In genomic region chr10:71688256-71688655, GRCh38 we compare ENCODE assay signal across 20 cellular contexts. TPM values are rescaled to one million over a fixed set of nuclear protein-coding genes. Genes with fewer than 3 reads are reported as not detected.
A peak's percentile ranks its signal among the peaks of the same experiment; 100 is the strongest.
DNase-seq lines count a peak whose midpoint lies in the region; ATAC-seq and TF ChIP-seq lines count a peak whose summit lies in the region.
"Had no signal": no experiment of that assay in that cellular context is flagged by ENCODE, and none has a peak within 500 bp of the region (broad histone marks: within the 10 kb centered on the region; RNA-seq: fewer than 3 reads in every experiment).

No MANE protein-coding gene starts in this region.

- no peak overlapping the region for H3K4me2 ChIP-seq in SK-N-SH

- TF ChIP-seq RAD21 in SK-N-SH (IDR thresholded peaks at IDR 0.05; ENCODE audit: low read length): no peak

- TF ChIP-seq EP300 in SK-N-SH (IDR thresholded peaks at IDR 0.05; ENCODE audit: borderline replicate concordance in 1 of 2, low read depth in 1 of 2, low read length in 1 of 2): no peak

- H3K9me3 ChIP-seq in SK-N-SH: no peaks in the 10 kb centered on the region
- H3K9me3 ChIP-seq: ovary, thoracic aorta had no signal

- CTCF ChIA-PET in activated CD8-positive, alpha-beta T cell treated with anti-CD3 and anti-CD28 coated beads for 36 hours (lab: Charles Lee): no interaction called here
- CTCF ChIA-PET in SK-N-SH (lab: Yijun Ruan, JAX): interaction anchor here (1.3 to 7.0 kb wide), 2 partner anchors 9 to 79 kb away, joined by 3 to 52 read pairs; no protein-coding TSS in a partner anchor

- H3K4me1 ChIP-seq in SK-N-SH (ENCODE audit: control insufficient read depth in 1 of 2, insufficient read depth in 2 of 2, low read depth in 1 of 2, low read length in 1 of 2): no peaks in the 10 kb centered on the region; a peak in 1 of 4 replicates

- no peaks in the 10 kb centered on the region for H3K4me1 Mint-ChIP-seq in activated naive CD4-positive, alpha-beta T cell treated with anti-CD3 and anti-CD28 coated beads, Interleukin-2, amount 50 U/mL, for 24 hours
- peaks cover 7% of the 10 kb centered on the region for H3K4me1 Mint-ChIP-seq in activated CD8-positive, alpha-beta T cell treated with anti-CD3 and anti-CD28 coated beads for 36 hours (ENCODE audit: low read depth)
- H3K4me1 Mint-ChIP-seq in glutamatergic neuron (ENCODE audit: low read depth, unreplicated experiment) (peaks cover 5% of the 10 kb centered on the region), type B pancreatic cell (ENCODE audit: unreplicated experiment) (peaks cover 14% of the 10 kb centered on the region)

- H3K9me3 Mint-ChIP-seq in activated naive CD4-positive, alpha-beta T cell treated with anti-CD3 and anti-CD28 coated beads, Interleukin-2, amount 50 U/mL, for 24 hours: no peaks in the 10 kb centered on the region
- H3K9me3 Mint-ChIP-seq in activated CD8-positive, alpha-beta T cell treated with anti-CD3 and anti-CD28 coated beads for 36 hours: peaks cover 6% of the 10 kb centered on the region
- H3K9me3 Mint-ChIP-seq in glutamatergic neuron (ENCODE audit: unreplicated experiment) (peaks cover 2% of the 10 kb centered on the region), type B pancreatic cell (peaks cover 4% of the 10 kb centered on the region)

- H3K9me2 ChIP-seq in SK-N-SH: no peaks in the 10 kb centered on the region

- TF ChIP-seq CTCF in activated CD8-positive, alpha-beta T cell treated with anti-CD3 and anti-CD28 coated beads for 36 hours (IDR thresholded peaks at IDR 0.05): no peak
- TF ChIP-seq CTCF in glutamatergic neuron (IDR thresholded peaks at IDR 0.05; ENCODE audit: partially characterized antibody, unreplicated experiment): no peak
- TF ChIP-seq CTCF in type B pancreatic cell (conservative IDR thresholded peaks at IDR 0.05): no peak
- no peak for TF ChIP-seq CTCF in SK-N-SH (IDR thresholded peaks at IDR 0.05)

- 56% methylated on average over 3 of the region's 3 CpGs for WGBS in SK-N-SH (ENCODE audit: low lambda C conversion rate)

- H2AFZ ChIP-seq in SK-N-SH (ENCODE audit: low read depth): no peak overlapping the region

- H4K20me1 ChIP-seq in SK-N-SH (ENCODE audit: insufficient read depth): no peaks in the 10 kb centered on the region

- H3K27me3 Mint-ChIP-seq in activated naive CD4-positive, alpha-beta T cell treated with anti-CD3 and anti-CD28 coated beads, Interleukin-2, amount 50 U/mL, for 24 hours: no peaks in the 10 kb centered on the region
- H3K27me3 Mint-ChIP-seq in activated CD8-positive, alpha-beta T cell treated with anti-CD3 and anti-CD28 coated beads for 36 hours: no peaks in the 10 kb centered on the region
- H3K27me3 Mint-ChIP-seq in glutamatergic neuron (ENCODE audit: unreplicated experiment) (peaks cover 12% of the 10 kb centered on the region), type B pancreatic cell (peaks cover 14% of the 10 kb centered on the region)
- H3K27me3 Mint-ChIP-seq: activated CD4-positive, alpha-beta memory T cell treated with anti-CD3 and anti-CD28 coated beads, Interleukin-2, amount 10 ng/mL, durations not matched to agents 7 days and 5 days had no signal

- H3K4me3 ChIP-seq in SK-N-SH (ENCODE audit: low read depth in 2 of 2, low read length in 1 of 2): no peak overlapping the region
- H3K4me3 ChIP-seq: lung, ovary, thoracic aorta had no signal

- H3K27ac ChIP-seq in SK-N-SH (ENCODE audit: low read depth in 2 of 2, low read length in 1 of 2): no peak overlapping the region
- H3K27ac ChIP-seq: ovary, thoracic aorta, VCaP had no signal

- no peak for DNase-seq in activated naive CD4-positive, alpha-beta T cell treated with Interleukin-2 at 50 U/mL for 16 hours
- no peak for DNase-seq in activated CD8-positive, alpha-beta T cell treated with anti-CD3 and anti-CD28 coated beads for 36 hours
- DNase-seq in glutamatergic neuron (no peak), type B pancreatic cell (ENCODE audit: extremely low spot score, unreplicated experiment) (no peak), NCI-H1048 (lab: John Stamatoyannopoulos, UW) (no peak), SK-N-SH (no peak)
- DNase-seq: activated CD4-positive, alpha-beta memory T cell treated with anti-CD3 and anti-CD28 coated beads, Interleukin-2, amount 10 ng/mL, durations not matched to agents 7 days and 5 days; DND-41; KBM-7; NCI-H2171; ovary had no signal

- peak overlapping the region; percentile 92 for H3K27ac Mint-ChIP-seq in activated naive CD4-positive, alpha-beta T cell treated with anti-CD3 and anti-CD28 coated beads, Interleukin-2, amount 50 U/mL, for 24 hours
- peak overlapping the region; percentile 26 for H3K27ac Mint-ChIP-seq in activated CD8-positive, alpha-beta T cell treated with anti-CD3 and anti-CD28 coated beads for 36 hours
- peak overlapping the region; percentile 40 for H3K27ac Mint-ChIP-seq in glutamatergic neuron (ENCODE audit: unreplicated experiment)
- peak overlapping the region; percentile 81 for H3K27ac Mint-ChIP-seq in type B pancreatic cell
- H3K27ac Mint-ChIP-seq: activated CD4-positive, alpha-beta memory T cell treated with anti-CD3 and anti-CD28 coated beads, Interleukin-2, amount 10 ng/mL, durations not matched to agents 7 days and 5 days had no signal

- peaks cover 3% of the 10 kb centered on the region; the same call in 1 of the 2 replicates for H3K27me3 ChIP-seq in SK-N-SH (ENCODE audit: insufficient read depth)
- H3K27me3 ChIP-seq: ovary had no signal

- POLR2A ChIA-PET in activated CD8-positive, alpha-beta T cell treated with anti-CD3 and anti-CD28 coated beads for 36 hours (lab: Charles Lee): no interaction called here
- POLR2A ChIA-PET in SK-N-SH (lab: Yijun Ruan, JAX): no interaction called here

- peaks cover 3% of the 10 kb centered on the region for H3K36me3 Mint-ChIP-seq in activated naive CD4-positive, alpha-beta T cell treated with anti-CD3 and anti-CD28 coated beads, Interleukin-2, amount 50 U/mL, for 24 hours
- no peaks in the 10 kb centered on the region for H3K36me3 Mint-ChIP-seq in activated CD8-positive, alpha-beta T cell treated with anti-CD3 and anti-CD28 coated beads for 36 hours (ENCODE audit: low read depth)
- H3K36me3 Mint-ChIP-seq in glutamatergic neuron (ENCODE audit: unreplicated experiment): peaks cover 5% of the 10 kb centered on the region
- H3K36me3 Mint-ChIP-seq in type B pancreatic cell: peaks cover 3% of the 10 kb centered on the region

- H3F3A ChIP-seq in SK-N-SH (replicated peaks; ENCODE audit: insufficient read depth): peaks cover 3% of the 10 kb centered on the region

- intact Hi-C loops in activated CD8-positive, alpha-beta T cell treated with anti-CD3 and anti-CD28 coated beads for 36 hours (cut with micrococcal nuclease): no loop called here

- H3K79me2 ChIP-seq in SK-N-SH (ENCODE audit: insufficient read depth): no peaks in the 10 kb centered on the region

- ATAC-seq in activated CD8-positive, alpha-beta T cell treated with anti-CD3 and anti-CD28 coated beads for 36 hours: no peak
- no peak for ATAC-seq in HG03175 (IDR thresholded peaks at IDR 0.05; ENCODE audit: unreplicated experiment)
- ATAC-seq: esophagus mucosa, sciatic nerve had no signal

- H3K9ac ChIP-seq in SK-N-SH: no peak overlapping the region

- no peak overlapping the region for H3K4me3 Mint-ChIP-seq in activated naive CD4-positive, alpha-beta T cell treated with anti-CD3 and anti-CD28 coated beads, Interleukin-2, amount 50 U/mL, for 24 hours
- H3K4me3 Mint-ChIP-seq in activated CD8-positive, alpha-beta T cell treated with anti-CD3 and anti-CD28 coated beads for 36 hours: no peak overlapping the region
- H3K4me3 Mint-ChIP-seq in glutamatergic neuron (ENCODE audit: unreplicated experiment) (peak overlapping the region; percentile 3), type B pancreatic cell (peak overlapping the region; percentile 56)
- H3K4me3 Mint-ChIP-seq: activated CD4-positive, alpha-beta memory T cell treated with anti-CD3 and anti-CD28 coated beads, Interleukin-2, amount 10 ng/mL, durations not matched to agents 7 days and 5 days had no signal

- no peaks in the 10 kb centered on the region for H3K36me3 ChIP-seq in SK-N-SH (replicated peaks in 1 of 2; ENCODE audit: control insufficient read depth in 1 of 2, insufficient read depth in 2 of 2, low read length in 1 of 2)
- H3K36me3 ChIP-seq: ovary, thoracic aorta had no signal

TF ChIP-seq in SK-N-SH, 30 proteins besides CTCF, POLR2A, EP300 and RAD21:
- TF ChIP-seq MAX (IDR thresholded peaks at IDR 0.05; ENCODE audit: low read depth): no peak
- no peak for TF ChIP-seq FOXM1 (IDR thresholded peaks at IDR 0.05; ENCODE audit: low read depth)
- TF ChIP-seq SMC3 (IDR thresholded peaks at IDR 0.05; ENCODE audit: low read depth, low read length): no peak
- TF ChIP-seq JUND (IDR thresholded peaks at IDR 0.05): no peak

RNA-seq across cellular contexts. Expression of gene C10orf105, which starts 31.3 kb away (rescaled TPM):
- total RNA-seq in activated CD8-positive, alpha-beta T cell treated with anti-CD3 and anti-CD28 coated beads for 36 hours: under 1 TPM; 0.16 to 0.27 TPM
- total RNA-seq in glutamatergic neuron (ENCODE audit: unreplicated experiment) (not detected), type B pancreatic cell (ENCODE audit: low replicate concordance) (0.31 TPM in 1 of 2 replicates, not detected in the other)
- polyA plus RNA-seq in SK-N-SH (2012; rRNA removed): not detected in 2 replicates
- polyA plus RNA-seq in SK-N-SH (2012; cell fraction: cytosol; rRNA removed): under 0.01 TPM in 1 of 2 replicates, not detected in the other
- polyA plus RNA-seq in SK-N-SH (2012; cell fraction: nucleus; rRNA removed): 0.01 TPM in 2 replicates
- total RNA-seq: esophagus mucosa, frontal cortex had no signal
- polyA plus RNA-seq: keratinocyte had no signal

Comparison
In these comparisons a context has a peak if more than half of its experiments do, and no peak if none do; other contexts are left out.
1. H3K27ac Mint-ChIP-seq: peak in every context shown above with its lines; median percentile 92 in activated naive CD4-positive, alpha-beta T cell treated with anti-CD3 and anti-CD28 coated beads, Interleukin-2, amount 50 U/mL, for 24 hours; 81 in type B pancreatic cell; 40 in glutamatergic neuron; 26 in activated CD8-positive, alpha-beta T cell treated with anti-CD3 and anti-CD28 coated beads for 36 hours.
2. H3K4me3 Mint-ChIP-seq: peak in glutamatergic neuron (single experiment) and type B pancreatic cell (single experiment); none in activated naive CD4-positive, alpha-beta T cell treated with anti-CD3 and anti-CD28 coated beads, Interleukin-2, amount 50 U/mL, for 24 hours (single experiment) and activated CD8-positive, alpha-beta T cell treated with anti-CD3 and anti-CD28 coated beads for 36 hours (single experiment).